Comparison of ENCODE assay signal across 11 cellular contexts in the genomic region with DNA sequence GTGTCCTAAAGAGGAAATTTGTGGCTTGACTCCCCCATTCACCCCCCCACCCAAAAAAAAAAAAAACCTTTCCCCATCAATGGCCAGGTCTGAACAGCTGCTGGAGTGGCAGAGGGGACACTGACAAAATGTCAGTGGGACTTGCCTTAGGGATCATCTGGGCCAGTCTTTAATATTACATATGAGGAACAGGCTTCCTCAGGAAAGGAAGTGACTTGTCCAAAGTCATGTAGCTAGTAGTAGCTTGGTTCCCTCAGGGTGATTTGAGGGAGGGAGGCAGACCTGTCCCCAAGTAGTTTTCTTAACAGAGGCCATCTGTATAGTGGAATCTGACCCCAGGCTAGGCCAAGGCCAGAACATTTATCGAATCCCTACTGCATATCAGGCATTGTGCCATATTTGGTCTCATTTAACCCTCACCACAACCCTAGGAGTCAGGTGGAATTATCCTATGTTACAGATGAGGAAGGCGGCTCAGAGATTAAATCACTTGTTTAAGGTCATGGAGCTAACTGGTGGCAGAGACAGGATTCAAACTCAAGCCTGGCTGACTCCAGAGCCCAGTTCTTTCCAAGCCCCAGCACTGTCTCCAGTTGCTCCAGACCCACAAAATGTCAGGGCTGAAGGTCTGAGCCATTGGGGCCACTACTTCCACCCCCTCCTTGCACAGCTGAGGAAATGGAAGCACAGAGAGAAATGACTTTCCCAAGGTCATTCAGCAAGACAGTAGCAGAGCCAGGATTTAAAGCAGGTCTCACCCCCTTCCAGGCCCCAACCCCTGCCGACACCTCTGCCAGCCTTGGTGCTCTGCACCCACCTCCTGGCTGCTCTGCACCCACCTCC. TPM values are rescaled to one million over a fixed set of nuclear protein-coding genes. Genes with fewer than 3 reads are reported as not detected.
DNase-seq lines count a peak whose midpoint lies in the region; ATAC-seq lines count a peak whose summit lies in the region.
"Had no signal": no experiment of that assay in that cellular context is flagged by ENCODE, and none has a peak within 500 bp of the region (broad histone marks: within the 10 kb centered on the region; RNA-seq: fewer than 3 reads in every experiment).

No MANE protein-coding gene starts in this region.

- DNase-seq in T-helper 2 cell treated with Interferon-gamma antibody and Interleukin-4, amounts not matched to agents 5 μg/mL and 100 μg/mL, for 36 hours (ENCODE audit: low spot score), result no peak
- DNase-seq in T-helper 2 cell (no peak), T-helper 17 cell (no peak), COLO668 (lab: John Stamatoyannopoulos, UW; ENCODE audit: unreplicated experiment) (no peak), NCI-H146 (lab: John Stamatoyannopoulos, UW) (no peak), HuH-7 (ENCODE audit: low spot score) (no peak)
- DNase-seq: NCI-H2029 treated with DMSO at 0.1 percent for 48 hours had no signal

- 51 to 60% methylated on average over 3 of the region's 3 CpGs for WGBS in esophagus, 2 donors

- H3K27me3 Mint-ChIP-seq in T-helper 2 cell treated with Interferon-gamma antibody and Interleukin-4, amounts not matched to agents 5 μg/mL and 100 μg/mL, for 36 hours (ENCODE audit: low read depth), result no peaks in the 10 kb centered on the region
- no peaks in the 10 kb centered on the region for H3K27me3 Mint-ChIP-seq in T-helper 17 cell

- peaks cover 67% of the 10 kb centered on the region for H3K36me3 Mint-ChIP-seq in T-helper 2 cell treated with Interferon-gamma antibody and Interleukin-4, amounts not matched to agents 5 μg/mL and 100 μg/mL, for 36 hours (ENCODE audit: low read depth)
- peaks cover 9% of the 10 kb centered on the region for H3K36me3 Mint-ChIP-seq in T-helper 17 cell (ENCODE audit: low read depth)

- peaks cover 22 to 54% of the 10 kb centered on the region in 2 donors for H3K4me1 ChIP-seq in esophagus (ENCODE audit: control insufficient read depth in 2 of 2, insufficient read depth in 2 of 2, low read length in 1 of 2)

- peak overlapping the region; percentile 98 for H3K27ac ChIP-seq in esophagus (ENCODE audit: low read depth in 2 of 2, low read length in 1 of 2)
- H3K27ac ChIP-seq in skin epidermis, result peak overlapping the region in 20 of 21 experiments; percentile 35 to 99 (median 96)

- H3K4me1 Mint-ChIP-seq in T-helper 2 cell treated with Interferon-gamma antibody and Interleukin-4, amounts not matched to agents 5 μg/mL and 100 μg/mL, for 36 hours (ENCODE audit: low read depth), result peaks cover 56% of the 10 kb centered on the region
- H3K4me1 Mint-ChIP-seq in T-helper 17 cell, result peaks cover 64% of the 10 kb centered on the region

- peak overlapping the region; percentile 90 for H3K4me3 Mint-ChIP-seq in T-helper 2 cell treated with Interferon-gamma antibody and Interleukin-4, amounts not matched to agents 5 μg/mL and 100 μg/mL, for 36 hours
- H3K4me3 Mint-ChIP-seq in T-helper 17 cell, result peak overlapping the region; percentile 98

- H3K9me3 Mint-ChIP-seq in T-helper 2 cell treated with Interferon-gamma antibody and Interleukin-4, amounts not matched to agents 5 μg/mL and 100 μg/mL, for 36 hours, result no peaks in the 10 kb centered on the region

- no peak overlapping the region for H3K4me3 ChIP-seq in esophagus (ENCODE audit: low read depth in 1 of 2, low read length in 2 of 2)
- H3K4me3 ChIP-seq in skin epidermis, result peak overlapping the region in 1 of 7 experiments; percentile 57

- H3K9me3 ChIP-seq in T-helper 17 cell (ENCODE audit: control insufficient read depth, low read length, poor library complexity, severe bottlenecking) (no peaks in the 10 kb centered on the region), esophagus (ENCODE audit: control insufficient read depth in 2 of 2, insufficient read depth in 1 of 2, low read depth in 1 of 2, low read length in 1 of 2) (no peaks in the 10 kb centered on the region)

- ATAC-seq in T-helper 17 cell, result no peak

- peaks cover 8 to 38% of the 10 kb centered on the region in 2 donors for H3K36me3 ChIP-seq in esophagus (ENCODE audit: control insufficient read depth in 2 of 2, insufficient read depth in 2 of 2, low read length in 1 of 2)

- peak overlapping the region; percentile 83 for H3K27ac Mint-ChIP-seq in T-helper 2 cell treated with Interferon-gamma antibody and Interleukin-4, amounts not matched to agents 5 μg/mL and 100 μg/mL, for 36 hours
- peak overlapping the region; percentile 53 for H3K27ac Mint-ChIP-seq in T-helper 17 cell

- H3K27me3 ChIP-seq in esophagus (ENCODE audit: control insufficient read depth in 1 of 2, insufficient read depth in 2 of 2, low read length in 2 of 2), result no peaks in the 10 kb centered on the region

RNA-seq across cellular contexts. Expression of gene ZBTB7B, which starts 10.4 kb away (rescaled TPM):
- total RNA-seq in T-helper 17 cell, result 10 to 100 TPM; 63.8 to 73.6 TPM
- polyA plus RNA-seq in esophagus, result 10 to 100 TPM; 71.7 to 95.8 TPM

RNA-seq across cellular contexts. Expression of gene LENEP, which starts 19.6 kb away (rescaled TPM):
- total RNA-seq in T-helper 17 cell, result not detected
- polyA plus RNA-seq in esophagus, result under 1 TPM in 1 of 2 donors, not detected in 1; 0.22 TPM
- total RNA-seq: aorta had no signal
- polyA plus RNA-seq: aorta had no signal

RNA-seq across cellular contexts. Expression of gene DCST2, which starts 20.6 kb away (rescaled TPM):
- total RNA-seq in T-helper 17 cell, result 1 to 10 TPM in 1 of 2 donors, under 1 TPM in 1; 0.94 to 1.3 TPM
- polyA plus RNA-seq in esophagus, result 10 to 100 TPM in 1 of 2 donors, 1 to 10 TPM in 1; 1.7 to 10.1 TPM

RNA-seq across cellular contexts. Expression of gene DCST1, which starts 20.6 kb away (rescaled TPM):
- under 1 TPM; 0.23 to 0.57 TPM for total RNA-seq in T-helper 17 cell
- polyA plus RNA-seq in esophagus, result under 1 TPM; 0.14 to 0.29 TPM
- total RNA-seq: pulmonary artery endothelial cell had no signal
- polyA plus RNA-seq: aorta had no signal

RNA-seq across cellular contexts. Expression of gene FLAD1, which starts 29.8 kb away (rescaled TPM):
- 10 to 100 TPM; 33.2 to 34.7 TPM for total RNA-seq in T-helper 17 cell
- polyA plus RNA-seq in esophagus, result 10 to 100 TPM; 27.1 TPM
